Comparison of ENCODE assay signal across 12 cellular contexts in the genomic region with DNA sequence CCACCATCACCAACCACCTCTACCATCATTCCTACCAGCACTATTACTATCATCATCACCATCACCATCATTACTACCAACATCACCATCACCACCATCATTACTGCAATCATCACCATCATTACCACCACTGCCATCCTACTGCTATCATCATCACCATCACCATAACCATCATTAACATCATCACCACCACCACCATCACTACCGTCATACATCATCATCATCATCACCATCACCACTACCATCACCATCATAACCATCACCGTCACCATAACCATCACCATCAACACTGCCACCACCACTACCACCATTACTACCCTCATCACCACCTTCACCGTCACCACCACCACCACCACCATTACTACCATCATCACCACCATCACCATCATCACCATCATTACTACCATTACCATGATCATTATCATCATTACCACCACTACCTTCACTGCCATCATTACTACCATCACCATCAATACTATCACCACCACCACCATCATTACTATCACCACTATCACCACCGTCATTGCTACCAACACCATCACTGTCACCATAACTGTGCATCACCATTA.
DNase-seq lines count a peak whose midpoint lies in the region; TF ChIP-seq lines count a peak whose summit lies in the region.
"Had no signal": no experiment of that assay in that cellular context is flagged by ENCODE, and none has a peak within 500 bp of the region (broad histone marks: within the 10 kb centered on the region; RNA-seq: fewer than 3 reads in every experiment).

No MANE protein-coding gene starts in this region.

- POLR2A ChIA-PET in HEK293 (lab: Yijun Ruan, JAX), result no interaction called here
- POLR2A ChIA-PET in PC-9 (lab: Charles Lee; ENCODE audit: unreplicated experiment), result no interaction called here

- no peaks in the 10 kb centered on the region for H3K27me3 ChIP-seq in trophoblast cell (ENCODE audit: insufficient read depth, low read length)
- H3K27me3 ChIP-seq in PC-9 (ENCODE audit: insufficient read depth, low read depth), result no peaks in the 10 kb centered on the region

- DNase-seq in caudate nucleus (lab: John Stamatoyannopoulos, UW) (no peak), trophoblast cell (no peak), SK-N-DZ (ENCODE audit: low spot score) (no peak), chondrocyte (ENCODE audit: low spot score) (no peak), PC-9 (no peak), kidney tubule cell (ENCODE audit: low spot score) (no peak)
- DNase-seq: C1 segment of cervical spinal cord; Calu3; CD4-positive, alpha-beta T cell; DMS 273 treated with DMSO at 0.1 percent for 48 hours had no signal

- H3K4me3 Mint-ChIP-seq in chondrocyte (ENCODE audit: unreplicated experiment), result no peak overlapping the region
- H3K4me3 Mint-ChIP-seq: B cell; CD4-positive, alpha-beta T cell had no signal

- H3K27ac Mint-ChIP-seq in chondrocyte (ENCODE audit: unreplicated experiment), result no peak overlapping the region
- H3K27ac Mint-ChIP-seq: B cell; CD4-positive, alpha-beta T cell had no signal

- H3K4me3 ChIP-seq in HEK293 (ENCODE audit: low read depth, low read length) (no peak overlapping the region), trophoblast cell (ENCODE audit: low read depth, low read length) (peak overlapping the region; percentile 41), PC-9 (no peak overlapping the region)

- H3K36me3 Mint-ChIP-seq in chondrocyte (ENCODE audit: low read depth), result no peaks in the 10 kb centered on the region

- no peak overlapping the region for H2BK120ac ChIP-seq in trophoblast cell (ENCODE audit: insufficient read depth, low read length, poor library complexity)

- TF ChIP-seq CTCF in HEK293 (tag by site-specific recombination; IDR thresholded peaks at IDR 0.05) (no peak), chondrocyte (IDR thresholded peaks at IDR 0.05) (no peak), PC-9 (conservative IDR thresholded peaks at IDR 0.05) (no peak)

- H3K4me1 ChIP-seq in HEK293 (ENCODE audit: control insufficient read depth, insufficient read depth, low read length) (no peaks in the 10 kb centered on the region), trophoblast cell (ENCODE audit: control insufficient read depth in 1 of 2, insufficient read depth in 2 of 2, low read length in 2 of 2) (peaks cover 0 to 2% of the 10 kb centered on the region in 2 experiments), PC-9 (replicated peaks; ENCODE audit: insufficient read depth) (peaks cover 4% of the 10 kb centered on the region)

- H2AK5ac ChIP-seq in trophoblast cell (ENCODE audit: low read length), result no peak overlapping the region

- H3K79me1 ChIP-seq in trophoblast cell (ENCODE audit: low read length), result no peaks in the 10 kb centered on the region

- no peak overlapping the region for H2BK12ac ChIP-seq in trophoblast cell (ENCODE audit: low read length)

- H4K20me1 ChIP-seq in PC-9 (ENCODE audit: insufficient read depth), result no peaks in the 10 kb centered on the region

- whole genome bisulfite sequencing in trophoblast cell (ENCODE audit: extremely low coverage, insufficient coverage, insufficient read length), result 80% methylated on average over 1 of the region's 4 CpGs

- H3K79me2 ChIP-seq in trophoblast cell (ENCODE audit: control insufficient read depth, insufficient read depth, low read length, poor library complexity), result no peaks in the 10 kb centered on the region
- H3K79me2 ChIP-seq in PC-9 (ENCODE audit: low read depth), result no peaks in the 10 kb centered on the region

- H2AFZ ChIP-seq in trophoblast cell (ENCODE audit: insufficient read depth, low read length, poor library complexity) (no peak overlapping the region), PC-9 (no peak overlapping the region)

- no peaks in the 10 kb centered on the region for H3K9me2 ChIP-seq in PC-9 (ENCODE audit: insufficient read depth)

- H3K4me2 ChIP-seq in trophoblast cell (ENCODE audit: low read length) (no peak overlapping the region), PC-9 (no peak overlapping the region)

- no peaks in the 10 kb centered on the region for H3F3A ChIP-seq in PC-9 (ENCODE audit: insufficient read depth, low read depth)

- no peak overlapping the region for H3K14ac ChIP-seq in trophoblast cell (ENCODE audit: low read length)

- H2BK5ac ChIP-seq in trophoblast cell (ENCODE audit: low read depth, low read length, poor library complexity), result no peak overlapping the region

- intact Hi-C loops in PC-9 (cut with micrococcal nuclease; ENCODE audit: unreplicated experiment), result no loop called here

- no TSS peak for BruUV-seq in PC-9 (replicated peaks; lab: Mats Ljungman, UMichigan)

- no peak overlapping the region for H3K9ac ChIP-seq in trophoblast cell (ENCODE audit: low read length)

- peaks cover 35% of the 10 kb centered on the region for H3K4me1 Mint-ChIP-seq in chondrocyte (ENCODE audit: low read depth)
- H3K4me1 Mint-ChIP-seq: B cell had no signal

- no peak overlapping the region for H3K18ac ChIP-seq in trophoblast cell (ENCODE audit: low read length)

- H3K4ac ChIP-seq in trophoblast cell (ENCODE audit: low read depth, low read length), result no peak overlapping the region

- H4K91ac ChIP-seq in trophoblast cell (ENCODE audit: low read depth, low read length), result no peak overlapping the region

- no peak overlapping the region for H4K12ac ChIP-seq in trophoblast cell (ENCODE audit: low read depth, low read length)

- peaks cover 11% of the 10 kb centered on the region for H3K27me3 Mint-ChIP-seq in chondrocyte (ENCODE audit: low read depth)
- H3K27me3 Mint-ChIP-seq: B cell; CD4-positive, alpha-beta T cell had no signal

- CTCF ChIA-PET in HEK293 (lab: Yijun Ruan, JAX), result no interaction called here
- CTCF ChIA-PET in PC-9 (lab: Charles Lee), result no interaction called here

- H3K9me3 Mint-ChIP-seq in chondrocyte (ENCODE audit: low read depth), result no peaks in the 10 kb centered on the region
- H3K9me3 Mint-ChIP-seq: CD4-positive, alpha-beta T cell had no signal

- H3K36me3 ChIP-seq in HEK293 (ENCODE audit: control insufficient read depth in 2 of 2, insufficient read depth in 1 of 2, low read length in 2 of 2), result no peaks in the 10 kb centered on the region
- no peaks in the 10 kb centered on the region for H3K36me3 ChIP-seq in trophoblast cell (ENCODE audit: control insufficient read depth in 1 of 2, insufficient read depth in 2 of 2, low read length in 2 of 2)
- H3K36me3 ChIP-seq in PC-9 (ENCODE audit: low read depth), result no peaks in the 10 kb centered on the region

- H3K27ac ChIP-seq in HEK293 (ENCODE audit: extremely low read depth, low read depth, low read length) (no peak overlapping the region), caudate nucleus (ENCODE audit: low read depth, low read length) (peak overlapping the region; percentile 96), trophoblast cell (ENCODE audit: low read depth, low read length) (no peak overlapping the region), PC-9 (no peak overlapping the region)

- H4K8ac ChIP-seq in trophoblast cell (ENCODE audit: low read depth, low read length), result no peak overlapping the region

- H3K23ac ChIP-seq in trophoblast cell (ENCODE audit: low read length), result no peak overlapping the region

- H3K9me3 ChIP-seq in HEK293 (ENCODE audit: control insufficient read depth, insufficient read depth, low read depth, low read length), result no peaks in the 10 kb centered on the region
- peaks cover 4% of the 10 kb centered on the region for H3K9me3 ChIP-seq in trophoblast cell (ENCODE audit: insufficient read depth, low read depth, low read length)
- H3K9me3 ChIP-seq in PC-9 (ENCODE audit: insufficient read depth, low read depth), result no peaks in the 10 kb centered on the region

TF ChIP-seq in HEK293, 187 proteins besides CTCF, POLR2A, EP300 and RAD21 (continues in another document):
- TF ChIP-seq ZNF776 (tag by site-specific recombination; IDR thresholded peaks at IDR 0.05; ENCODE audit: borderline replicate concordance) (0 out of 2 replicates have a peak, but pooled peaks have one; percentile 30), ZBTB48 (tag by site-specific recombination; IDR thresholded peaks at IDR 0.05) (no peak), ZNF621 (tag by site-specific recombination; IDR thresholded peaks at IDR 0.05) (peak; percentile 76), ZNF248 (tag by site-specific recombination; IDR thresholded peaks at IDR 0.05) (0 out of 2 replicates have a peak, but pooled peaks have one; percentile 46), ZNF571 (tag by site-specific recombination; IDR thresholded peaks at IDR 0.05) (0 out of 2 replicates have a peak, but pooled peaks have one; percentile 30), ZNF311 (tag by site-specific recombination; IDR thresholded peaks at IDR 0.05; ENCODE audit: borderline replicate concordance) (peak; percentile 72; the same call in 1 of the 2 replicates), MZF1 (tag by site-specific recombination; IDR thresholded peaks at IDR 0.05; ENCODE audit: borderline replicate concordance) (no peak), ZNF391 (tag by site-specific recombination; IDR thresholded peaks at IDR 0.05; ENCODE audit: borderline replicate concordance, low read depth) (no peak)
- TF ChIP-seq, protein P1, sequence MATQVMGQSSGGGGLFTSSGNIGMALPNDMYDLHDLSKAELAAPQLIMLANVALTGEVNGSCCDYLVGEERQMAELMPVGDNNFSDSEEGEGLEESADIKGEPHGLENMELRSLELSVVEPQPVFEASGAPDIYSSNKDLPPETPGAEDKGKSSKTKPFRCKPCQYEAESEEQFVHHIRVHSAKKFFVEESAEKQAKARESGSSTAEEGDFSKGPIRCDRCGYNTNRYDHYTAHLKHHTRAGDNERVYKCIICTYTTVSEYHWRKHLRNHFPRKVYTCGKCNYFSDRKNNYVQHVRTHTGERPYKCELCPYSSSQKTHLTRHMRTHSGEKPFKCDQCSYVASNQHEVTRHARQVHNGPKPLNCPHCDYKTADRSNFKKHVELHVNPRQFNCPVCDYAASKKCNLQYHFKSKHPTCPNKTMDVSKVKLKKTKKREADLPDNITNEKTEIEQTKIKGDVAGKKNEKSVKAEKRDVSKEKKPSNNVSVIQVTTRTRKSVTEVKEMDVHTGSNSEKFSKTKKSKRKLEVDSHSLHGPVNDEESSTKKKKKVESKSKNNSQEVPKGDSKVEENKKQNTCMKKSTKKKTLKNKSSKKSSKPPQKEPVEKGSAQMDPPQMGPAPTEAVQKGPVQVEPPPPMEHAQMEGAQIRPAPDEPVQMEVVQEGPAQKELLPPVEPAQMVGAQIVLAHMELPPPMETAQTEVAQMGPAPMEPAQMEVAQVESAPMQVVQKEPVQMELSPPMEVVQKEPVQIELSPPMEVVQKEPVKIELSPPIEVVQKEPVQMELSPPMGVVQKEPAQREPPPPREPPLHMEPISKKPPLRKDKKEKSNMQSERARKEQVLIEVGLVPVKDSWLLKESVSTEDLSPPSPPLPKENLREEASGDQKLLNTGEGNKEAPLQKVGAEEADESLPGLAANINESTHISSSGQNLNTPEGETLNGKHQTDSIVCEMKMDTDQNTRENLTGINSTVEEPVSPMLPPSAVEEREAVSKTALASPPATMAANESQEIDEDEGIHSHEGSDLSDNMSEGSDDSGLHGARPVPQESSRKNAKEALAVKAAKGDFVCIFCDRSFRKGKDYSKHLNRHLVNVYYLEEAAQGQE (tag by site-specific recombination; IDR thresholded peaks at IDR 0.05), result no peak
